In the genomic region with DNA sequence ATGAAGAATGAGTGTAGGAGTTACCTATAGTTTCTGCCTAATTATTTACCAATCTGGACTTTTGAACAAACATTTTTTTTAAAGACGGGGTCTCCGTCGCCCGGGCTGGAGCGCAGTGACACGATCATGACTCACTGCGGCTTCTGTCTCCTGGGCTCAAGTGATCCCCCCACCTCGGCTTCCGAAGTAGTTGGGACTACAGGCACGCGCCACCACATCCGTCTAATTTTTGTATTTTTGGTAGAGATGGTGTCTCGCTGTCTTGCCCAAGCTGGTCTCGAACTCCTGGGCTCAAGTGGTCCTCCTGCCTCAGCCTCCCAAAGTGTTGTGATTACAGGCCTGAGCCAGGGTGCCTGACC, we compare ENCODE assay signal across 8 cellular contexts. TPM values are rescaled to one million over a fixed set of nuclear protein-coding genes. Genes with fewer than 3 reads are reported as not detected.
DNase-seq lines count a peak whose midpoint lies in the region; ATAC-seq and TF ChIP-seq lines count a peak whose summit lies in the region.

No MANE protein-coding gene starts in this region.

- WGBS in suprapubic skin, result 65% methylated on average over 14 of the region's 14 CpGs

- TF ChIP-seq EP300 in suprapubic skin (IDR thresholded peaks at IDR 0.05), result no peak

- H3K36me3 Mint-ChIP-seq in activated CD4-positive, alpha-beta T cell treated with anti-CD3 and anti-CD28 coated beads, Interleukin-2, amount 10 ng/mL, durations not matched to agents 7 days and 5 days (ENCODE audit: low read depth), result peaks cover 17% of the 10 kb centered on the region

- H3K27ac ChIP-seq in suprapubic skin, result peak overlapping the region; percentile 99

- peaks cover 28% of the 10 kb centered on the region for H3K4me1 ChIP-seq in adipocyte (ENCODE audit: control insufficient read depth, insufficient read depth, low read length)
- peaks cover 42% of the 10 kb centered on the region for H3K4me1 ChIP-seq in suprapubic skin

- H3K4me3 Mint-ChIP-seq in activated CD4-positive, alpha-beta T cell treated with anti-CD3 and anti-CD28 coated beads, Interleukin-2, amount 10 ng/mL, durations not matched to agents 7 days and 5 days, result peak overlapping the region; percentile 75

- no peak for ATAC-seq in HG03135 (IDR thresholded peaks at IDR 0.05; ENCODE audit: unreplicated experiment)

- H3K36me3 ChIP-seq in adipocyte (ENCODE audit: control insufficient read depth, insufficient read depth, low read length, severe bottlenecking), result peaks cover 19% of the 10 kb centered on the region
- H3K36me3 ChIP-seq in suprapubic skin, result no peaks in the 10 kb centered on the region

- H3K9ac ChIP-seq in adipocyte (ENCODE audit: low read length), result peak overlapping the region; percentile 96

- peaks cover 22% of the 10 kb centered on the region for H3K4me1 Mint-ChIP-seq in activated CD4-positive, alpha-beta T cell treated with anti-CD3 and anti-CD28 coated beads, Interleukin-2, amount 10 ng/mL, durations not matched to agents 7 days and 5 days

- H3K27me3 Mint-ChIP-seq in activated CD4-positive, alpha-beta T cell treated with anti-CD3 and anti-CD28 coated beads, Interleukin-2, amount 10 ng/mL, durations not matched to agents 7 days and 5 days, result peaks cover 50% of the 10 kb centered on the region

- H3K27me3 ChIP-seq in adipocyte (replicated peaks; ENCODE audit: control insufficient read depth, insufficient read depth, low read length), result no peaks in the 10 kb centered on the region
- no peaks in the 10 kb centered on the region for H3K27me3 ChIP-seq in suprapubic skin

- H3K27ac Mint-ChIP-seq in activated CD4-positive, alpha-beta T cell treated with anti-CD3 and anti-CD28 coated beads, Interleukin-2, amount 10 ng/mL, durations not matched to agents 7 days and 5 days, result no peak overlapping the region

- CTCF ChIA-PET in activated CD4-positive, alpha-beta T cell treated with anti-CD3 and anti-CD28 coated beads, Interleukin-2, amount 10 ng/mL, durations not matched to agents 7 days and 5 days (lab: Charles Lee), result no interaction called here

- no peak for DNase-seq in activated CD4-positive, alpha-beta T cell treated with anti-CD3 and anti-CD28 coated beads, Interleukin-2, amount 10 ng/mL, durations not matched to agents 7 days and 5 days
- DNase-seq in activated CD4-positive, alpha-beta T cell treated with anti-CD3 and anti-CD28 coated beads, Interleukin-2, amount 50 U/mL, for 1 hour, result no peak
- no peak for DNase-seq in adipocyte (ENCODE audit: low read depth)
- DNase-seq in kidney glomerular epithelial cell (lab: John Stamatoyannopoulos, UW), result peak; percentile 56
- peak in 1 of 2 donors; percentile 73 for DNase-seq in suprapubic skin (ENCODE audit: low spot score in 2 of 2)
- no peak for DNase-seq in mesenteric fat pad (ENCODE audit: low spot score)
- DNase-seq in islet precursor cell, result no peak

- H3K9me3 ChIP-seq in adipocyte (ENCODE audit: control insufficient read depth, low read length), result no peaks in the 10 kb centered on the region
- H3K9me3 ChIP-seq in suprapubic skin, result no peaks in the 10 kb centered on the region

- TF ChIP-seq CTCF in suprapubic skin (IDR thresholded peaks at IDR 0.05), result no peak

- POLR2A ChIA-PET in activated CD4-positive, alpha-beta T cell treated with anti-CD3 and anti-CD28 coated beads, Interleukin-2, amount 10 ng/mL, durations not matched to agents 7 days and 5 days (lab: Charles Lee), result no interaction called here

- TF ChIP-seq POLR2A in suprapubic skin (IDR thresholded peaks at IDR 0.05), result no peak

- peaks cover 14% of the 10 kb centered on the region for H3K9me3 Mint-ChIP-seq in activated CD4-positive, alpha-beta T cell treated with anti-CD3 and anti-CD28 coated beads, Interleukin-2, amount 10 ng/mL, durations not matched to agents 7 days and 5 days

- H3K4me3 ChIP-seq in adipocyte (ENCODE audit: low read length) (peak overlapping the region; percentile 98), suprapubic skin (peak overlapping the region; percentile 95)

RNA-seq across cellular contexts. Expression of a gene that starts 1.5 kb away (rescaled TPM):
- total RNA-seq in activated CD4-positive, alpha-beta T cell treated with anti-CD3 and anti-CD28 coated beads, Interleukin-2, amount 10 ng/mL, durations not matched to agents 7 days and 5 days, result 10 to 100 TPM; 34.4 to 38.6 TPM
- total RNA-seq in suprapubic skin (100 to 1,000 TPM; 260 to 332 (median 279) TPM), mesenteric fat pad (355 TPM)
